Comparison of ENCODE assay signal across 19 cellular contexts in the genomic region with DNA sequence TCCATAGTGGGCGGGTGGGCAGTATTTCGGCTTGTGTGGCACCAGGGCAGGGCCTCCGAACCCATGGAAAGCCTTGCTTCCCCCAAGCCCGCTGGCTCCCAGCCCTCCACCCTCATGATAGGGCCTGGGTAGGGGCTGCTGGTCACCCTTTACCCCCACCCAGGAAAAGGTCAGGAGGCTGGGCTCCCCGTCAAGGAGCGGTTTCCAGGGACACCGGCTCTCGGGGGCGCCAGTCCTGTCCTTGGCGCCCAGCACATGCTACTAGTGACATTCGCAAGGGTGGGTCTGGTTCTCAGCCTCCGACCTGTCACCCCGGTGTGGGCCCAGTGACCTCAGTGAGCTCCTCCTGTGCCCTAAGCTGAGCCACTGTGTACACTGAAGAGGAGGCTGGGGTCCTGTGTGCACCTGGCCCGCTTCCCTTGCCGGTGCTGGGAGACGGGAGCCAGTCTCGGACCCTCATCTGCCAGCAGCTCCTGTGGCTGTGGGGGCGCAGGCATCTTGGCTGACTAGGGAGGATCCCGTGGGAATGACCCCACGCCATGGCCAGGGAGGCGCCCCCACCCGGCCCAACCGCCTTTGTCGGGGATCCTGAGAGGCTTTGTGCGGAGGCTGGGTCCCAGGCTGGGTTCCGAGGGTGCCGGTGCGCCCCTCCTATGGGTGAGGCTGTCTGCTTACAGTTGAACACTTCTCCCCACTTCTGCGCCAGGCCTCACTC.
"Had no signal": no experiment of that assay in that cellular context is flagged by ENCODE, and none has a peak within 500 bp of the region (broad histone marks: within the 10 kb centered on the region; RNA-seq: fewer than 3 reads in every experiment).

No MANE protein-coding gene starts in this region.

- H3K4me3 ChIP-seq: adrenal gland, breast epithelium, heart right ventricle, suprapubic skin, vagina had no signal

- DNase-seq: activated CD4-positive, alpha-beta T cell treated with anti-CD3 and anti-CD28 coated beads, Interleukin-2, amount 10 ng/mL, durations not matched to agents 24 days and 14 days; activated CD8-positive, alpha-beta T cell treated with anti-CD3 and anti-CD28 coated beads, Interleukin-2, amount 10 ng/mL, durations not matched to agents 7 days and 5 days; activated naive CD4-positive, alpha-beta T cell treated with anti-CD3 and anti-CD28 coated beads, Interleukin-2, amount 10 ng/mL, durations not matched to agents 7 days and 5 days; activated T-cell treated with anti-CD3 and anti-CD28 coated beads, Interleukin-2, amount 50 U/mL, for 24 hours; adrenal gland; cerebellar nuclear complex; cortex of kidney; kidney glomerular epithelial cell; naive thymus-derived CD8-positive, alpha-beta T cell; stimulated activated CD4-positive, alpha-beta T cell treated with anti-CD3 and anti-CD28 coated beads, Interleukin-2, amount 100 ng/mL, for 24 hours; stimulated activated naive CD4-positive, alpha-beta T cell treated with Interleukin-2 at 50 U/mL for 16 hours; T-helper 1 cell; T1000; trophoblast cell had no signal

- ATAC-seq: activated CD8-positive, alpha-beta T cell treated with anti-CD3 and anti-CD28 coated beads, Interleukin-2, amount 10 ng/mL, durations not matched to agents 7 days and 5 days; heart right ventricle; naive thymus-derived CD8-positive, alpha-beta T cell had no signal

- H3K27me3 ChIP-seq: adrenal gland, breast epithelium, heart right ventricle, suprapubic skin, vagina had no signal

- H3K27me3 Mint-ChIP-seq: activated CD4-positive, alpha-beta T cell treated with anti-CD3 and anti-CD28 coated beads, Interleukin-2, amount 10 ng/mL, durations not matched to agents 24 days and 14 days; activated naive CD4-positive, alpha-beta T cell treated with anti-CD3 and anti-CD28 coated beads, Interleukin-2, amount 10 ng/mL, durations not matched to agents 7 days and 5 days; activated T-cell treated with anti-CD3 and anti-CD28 coated beads, Interleukin-2, amount 50 U/mL, for 24 hours; naive thymus-derived CD8-positive, alpha-beta T cell had no signal

- H3K27ac ChIP-seq: adrenal gland, heart right ventricle, suprapubic skin, vagina had no signal

- H3K36me3 ChIP-seq: breast epithelium, suprapubic skin, vagina had no signal

- H3K9me3 Mint-ChIP-seq: activated CD4-positive, alpha-beta T cell treated with anti-CD3 and anti-CD28 coated beads, Interleukin-2, amount 10 ng/mL, durations not matched to agents 24 days and 14 days; activated T-cell treated with anti-CD3 and anti-CD28 coated beads, Interleukin-2, amount 50 U/mL, for 24 hours; activated T-helper 2 cell treated with anti-CD3 and anti-CD28 coated beads, Interferon-gamma antibody, Interleukin-2, Interleukin-4, amounts not matched to agents 10 μg/mL and 5 μg/mL and 100 μg/mL, durations not matched to agents 14 hours and 24 hours and 36 hours; naive thymus-derived CD8-positive, alpha-beta T cell had no signal

- H3K4me3 Mint-ChIP-seq: activated CD4-positive, alpha-beta T cell treated with anti-CD3 and anti-CD28 coated beads, Interleukin-2, amount 10 ng/mL, durations not matched to agents 24 days and 14 days; activated CD8-positive, alpha-beta T cell treated with anti-CD3 and anti-CD28 coated beads, Interleukin-2, amount 10 ng/mL, durations not matched to agents 7 days and 5 days; activated naive CD4-positive, alpha-beta T cell treated with anti-CD3 and anti-CD28 coated beads, Interleukin-2, amount 10 ng/mL, durations not matched to agents 7 days and 5 days; activated T-cell treated with anti-CD3 and anti-CD28 coated beads, Interleukin-2, amount 50 U/mL, for 24 hours had no signal

- H3K27ac Mint-ChIP-seq: activated CD4-positive, alpha-beta T cell treated with anti-CD3 and anti-CD28 coated beads, Interleukin-2, amount 10 ng/mL, durations not matched to agents 24 days and 14 days; activated CD8-positive, alpha-beta T cell treated with anti-CD3 and anti-CD28 coated beads, Interleukin-2, amount 10 ng/mL, durations not matched to agents 7 days and 5 days; activated naive CD4-positive, alpha-beta T cell treated with anti-CD3 and anti-CD28 coated beads, Interleukin-2, amount 10 ng/mL, durations not matched to agents 7 days and 5 days; activated T-cell treated with anti-CD3 and anti-CD28 coated beads, Interleukin-2, amount 50 U/mL, for 24 hours; activated T-helper 2 cell treated with anti-CD3 and anti-CD28 coated beads, Interferon-gamma antibody, Interleukin-2, Interleukin-4, amounts not matched to agents 10 μg/mL and 5 μg/mL and 100 μg/mL, durations not matched to agents 14 hours and 24 hours and 36 hours had no signal
